1 cellular context compared by ENCODE assay signal in the genomic region with DNA sequence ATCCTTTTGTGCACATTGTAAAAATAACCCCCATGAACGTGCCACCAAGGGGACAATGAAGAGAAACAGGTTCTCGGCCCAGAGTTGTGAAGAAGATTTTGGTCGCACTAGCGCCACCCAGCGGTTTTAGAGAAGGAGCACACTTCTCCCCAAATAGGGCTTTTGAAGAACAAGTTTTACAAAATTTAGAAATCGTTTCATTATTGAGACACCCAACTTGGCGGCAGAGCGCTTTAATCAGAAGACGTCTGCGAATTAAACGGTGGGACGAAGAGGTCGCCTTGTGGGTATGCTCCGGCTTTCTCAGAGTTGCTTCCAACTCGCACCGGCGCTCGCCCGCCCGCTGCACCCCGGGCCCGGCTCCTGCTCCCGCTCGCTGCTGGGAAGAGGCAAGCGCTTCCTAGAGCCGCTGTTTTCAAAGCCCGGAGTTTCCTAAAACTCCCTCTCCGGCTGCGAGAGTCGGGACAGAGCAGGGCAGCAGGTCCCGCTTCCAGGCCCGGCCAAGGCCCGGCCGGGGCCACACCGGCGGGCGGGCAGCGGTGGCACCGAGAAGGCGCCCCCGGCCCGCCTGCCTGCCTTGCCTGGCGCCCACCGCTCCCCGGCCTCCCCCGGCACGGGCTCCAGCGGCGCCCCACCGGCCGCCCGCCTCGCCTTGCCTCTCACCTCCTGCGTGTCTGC.
TF ChIP-seq lines count a peak whose summit lies in the region.

No MANE protein-coding gene starts in this region.

TF ChIP-seq in K562, 482 proteins besides CTCF, POLR2A, EP300 and RAD21 (continues in another document):
- TF ChIP-seq HOXB6 (CRISPR knock-in tag; IDR thresholded peaks at IDR 0.05; ENCODE audit: borderline replicate concordance), result no peak
- TF ChIP-seq JUND (IDR thresholded peaks at IDR 0.05; ENCODE audit: borderline replicate concordance, low read depth, low read length), result no peak
- no peak for TF ChIP-seq JUND (tag; IDR thresholded peaks at IDR 0.05; ENCODE audit: borderline replicate concordance, low read depth, low read length)
- TF ChIP-seq RBM25 (IDR thresholded peaks at IDR 0.05; ENCODE audit: low read depth, low read length, severe bottlenecking), result no peak
- TF ChIP-seq, protein P1, sequence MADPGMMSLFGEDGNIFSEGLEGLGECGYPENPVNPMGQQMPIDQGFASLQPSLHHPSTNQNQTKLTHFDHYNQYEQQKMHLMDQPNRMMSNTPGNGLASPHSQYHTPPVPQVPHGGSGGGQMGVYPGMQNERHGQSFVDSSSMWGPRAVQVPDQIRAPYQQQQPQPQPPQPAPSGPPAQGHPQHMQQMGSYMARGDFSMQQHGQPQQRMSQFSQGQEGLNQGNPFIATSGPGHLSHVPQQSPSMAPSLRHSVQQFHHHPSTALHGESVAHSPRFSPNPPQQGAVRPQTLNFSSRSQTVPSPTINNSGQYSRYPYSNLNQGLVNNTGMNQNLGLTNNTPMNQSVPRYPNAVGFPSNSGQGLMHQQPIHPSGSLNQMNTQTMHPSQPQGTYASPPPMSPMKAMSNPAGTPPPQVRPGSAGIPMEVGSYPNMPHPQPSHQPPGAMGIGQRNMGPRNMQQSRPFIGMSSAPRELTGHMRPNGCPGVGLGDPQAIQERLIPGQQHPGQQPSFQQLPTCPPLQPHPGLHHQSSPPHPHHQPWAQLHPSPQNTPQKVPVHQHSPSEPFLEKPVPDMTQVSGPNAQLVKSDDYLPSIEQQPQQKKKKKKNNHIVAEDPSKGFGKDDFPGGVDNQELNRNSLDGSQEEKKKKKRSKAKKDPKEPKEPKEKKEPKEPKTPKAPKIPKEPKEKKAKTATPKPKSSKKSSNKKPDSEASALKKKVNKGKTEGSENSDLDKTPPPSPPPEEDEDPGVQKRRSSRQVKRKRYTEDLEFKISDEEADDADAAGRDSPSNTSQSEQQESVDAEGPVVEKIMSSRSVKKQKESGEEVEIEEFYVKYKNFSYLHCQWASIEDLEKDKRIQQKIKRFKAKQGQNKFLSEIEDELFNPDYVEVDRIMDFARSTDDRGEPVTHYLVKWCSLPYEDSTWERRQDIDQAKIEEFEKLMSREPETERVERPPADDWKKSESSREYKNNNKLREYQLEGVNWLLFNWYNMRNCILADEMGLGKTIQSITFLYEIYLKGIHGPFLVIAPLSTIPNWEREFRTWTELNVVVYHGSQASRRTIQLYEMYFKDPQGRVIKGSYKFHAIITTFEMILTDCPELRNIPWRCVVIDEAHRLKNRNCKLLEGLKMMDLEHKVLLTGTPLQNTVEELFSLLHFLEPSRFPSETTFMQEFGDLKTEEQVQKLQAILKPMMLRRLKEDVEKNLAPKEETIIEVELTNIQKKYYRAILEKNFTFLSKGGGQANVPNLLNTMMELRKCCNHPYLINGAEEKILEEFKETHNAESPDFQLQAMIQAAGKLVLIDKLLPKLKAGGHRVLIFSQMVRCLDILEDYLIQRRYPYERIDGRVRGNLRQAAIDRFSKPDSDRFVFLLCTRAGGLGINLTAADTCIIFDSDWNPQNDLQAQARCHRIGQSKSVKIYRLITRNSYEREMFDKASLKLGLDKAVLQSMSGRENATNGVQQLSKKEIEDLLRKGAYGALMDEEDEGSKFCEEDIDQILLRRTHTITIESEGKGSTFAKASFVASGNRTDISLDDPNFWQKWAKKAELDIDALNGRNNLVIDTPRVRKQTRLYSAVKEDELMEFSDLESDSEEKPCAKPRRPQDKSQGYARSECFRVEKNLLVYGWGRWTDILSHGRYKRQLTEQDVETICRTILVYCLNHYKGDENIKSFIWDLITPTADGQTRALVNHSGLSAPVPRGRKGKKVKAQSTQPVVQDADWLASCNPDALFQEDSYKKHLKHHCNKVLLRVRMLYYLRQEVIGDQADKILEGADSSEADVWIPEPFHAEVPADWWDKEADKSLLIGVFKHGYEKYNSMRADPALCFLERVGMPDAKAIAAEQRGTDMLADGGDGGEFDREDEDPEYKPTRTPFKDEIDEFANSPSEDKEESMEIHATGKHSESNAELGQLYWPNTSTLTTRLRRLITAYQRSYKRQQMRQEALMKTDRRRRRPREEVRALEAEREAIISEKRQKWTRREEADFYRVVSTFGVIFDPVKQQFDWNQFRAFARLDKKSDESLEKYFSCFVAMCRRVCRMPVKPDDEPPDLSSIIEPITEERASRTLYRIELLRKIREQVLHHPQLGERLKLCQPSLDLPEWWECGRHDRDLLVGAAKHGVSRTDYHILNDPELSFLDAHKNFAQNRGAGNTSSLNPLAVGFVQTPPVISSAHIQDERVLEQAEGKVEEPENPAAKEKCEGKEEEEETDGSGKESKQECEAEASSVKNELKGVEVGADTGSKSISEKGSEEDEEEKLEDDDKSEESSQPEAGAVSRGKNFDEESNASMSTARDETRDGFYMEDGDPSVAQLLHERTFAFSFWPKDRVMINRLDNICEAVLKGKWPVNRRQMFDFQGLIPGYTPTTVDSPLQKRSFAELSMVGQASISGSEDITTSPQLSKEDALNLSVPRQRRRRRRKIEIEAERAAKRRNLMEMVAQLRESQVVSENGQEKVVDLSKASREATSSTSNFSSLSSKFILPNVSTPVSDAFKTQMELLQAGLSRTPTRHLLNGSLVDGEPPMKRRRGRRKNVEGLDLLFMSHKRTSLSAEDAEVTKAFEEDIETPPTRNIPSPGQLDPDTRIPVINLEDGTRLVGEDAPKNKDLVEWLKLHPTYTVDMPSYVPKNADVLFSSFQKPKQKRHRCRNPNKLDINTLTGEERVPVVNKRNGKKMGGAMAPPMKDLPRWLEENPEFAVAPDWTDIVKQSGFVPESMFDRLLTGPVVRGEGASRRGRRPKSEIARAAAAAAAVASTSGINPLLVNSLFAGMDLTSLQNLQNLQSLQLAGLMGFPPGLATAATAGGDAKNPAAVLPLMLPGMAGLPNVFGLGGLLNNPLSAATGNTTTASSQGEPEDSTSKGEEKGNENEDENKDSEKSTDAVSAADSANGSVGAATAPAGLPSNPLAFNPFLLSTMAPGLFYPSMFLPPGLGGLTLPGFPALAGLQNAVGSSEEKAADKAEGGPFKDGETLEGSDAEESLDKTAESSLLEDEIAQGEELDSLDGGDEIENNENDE (IDR thresholded peaks at IDR 0.05; ENCODE audit: low read depth, low read length), result no peak
- peak; percentile 27 for TF ChIP-seq HMGN3 (IDR thresholded peaks at IDR 0.05; ENCODE audit: borderline replicate concordance, extremely low read depth, insufficient read length, low read depth, low read length)
- TF ChIP-seq SIN3A (IDR thresholded peaks at IDR 0.05; ENCODE audit: borderline replicate concordance in 2 of 2, control insufficient read depth in 1 of 2, low read depth in 2 of 2, low read length in 2 of 2), result no peak
- TF ChIP-seq SMC3 (conservative IDR thresholded peaks at IDR 0.05; ENCODE audit: insufficient read depth, low read depth, low read length), result no peak
- 0 out of 2 replicates have a peak, but pooled peaks have one; percentile 18 for TF ChIP-seq ZEB2 (IDR thresholded peaks at IDR 0.05)
- TF ChIP-seq BHLHE40 (IDR thresholded peaks at IDR 0.05; ENCODE audit: low read length), result peak; percentile 39; the same call in 1 of the 2 replicates
- TF ChIP-seq, protein P2, sequence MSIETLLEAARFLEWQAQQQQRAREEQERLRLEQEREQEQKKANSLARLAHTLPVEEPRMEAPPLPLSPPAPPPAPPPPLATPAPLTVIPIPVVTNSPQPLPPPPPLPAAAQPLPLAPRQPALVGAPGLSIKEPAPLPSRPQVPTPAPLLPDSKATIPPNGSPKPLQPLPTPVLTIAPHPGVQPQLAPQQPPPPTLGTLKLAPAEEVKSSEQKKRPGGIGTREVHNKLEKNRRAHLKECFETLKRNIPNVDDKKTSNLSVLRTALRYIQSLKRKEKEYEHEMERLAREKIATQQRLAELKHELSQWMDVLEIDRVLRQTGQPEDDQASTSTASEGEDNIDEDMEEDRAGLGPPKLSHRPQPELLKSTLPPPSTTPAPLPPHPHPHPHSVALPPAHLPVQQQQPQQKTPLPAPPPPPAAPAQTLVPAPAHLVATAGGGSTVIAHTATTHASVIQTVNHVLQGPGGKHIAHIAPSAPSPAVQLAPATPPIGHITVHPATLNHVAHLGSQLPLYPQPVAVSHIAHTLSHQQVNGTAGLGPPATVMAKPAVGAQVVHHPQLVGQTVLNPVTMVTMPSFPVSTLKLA (conservative IDR thresholded peaks at IDR 0.05), result 0 out of 4 replicates have a peak, but pooled peaks of 1 of the 2 experiments have one; percentile 8
- no peak for TF ChIP-seq ZNF586 (CRISPR knock-in tag; conservative IDR thresholded peaks at IDR 0.05)
- no peak for TF ChIP-seq ELF2 (CRISPR knock-in tag; IDR thresholded peaks at IDR 0.05)
- TF ChIP-seq, protein P3, sequence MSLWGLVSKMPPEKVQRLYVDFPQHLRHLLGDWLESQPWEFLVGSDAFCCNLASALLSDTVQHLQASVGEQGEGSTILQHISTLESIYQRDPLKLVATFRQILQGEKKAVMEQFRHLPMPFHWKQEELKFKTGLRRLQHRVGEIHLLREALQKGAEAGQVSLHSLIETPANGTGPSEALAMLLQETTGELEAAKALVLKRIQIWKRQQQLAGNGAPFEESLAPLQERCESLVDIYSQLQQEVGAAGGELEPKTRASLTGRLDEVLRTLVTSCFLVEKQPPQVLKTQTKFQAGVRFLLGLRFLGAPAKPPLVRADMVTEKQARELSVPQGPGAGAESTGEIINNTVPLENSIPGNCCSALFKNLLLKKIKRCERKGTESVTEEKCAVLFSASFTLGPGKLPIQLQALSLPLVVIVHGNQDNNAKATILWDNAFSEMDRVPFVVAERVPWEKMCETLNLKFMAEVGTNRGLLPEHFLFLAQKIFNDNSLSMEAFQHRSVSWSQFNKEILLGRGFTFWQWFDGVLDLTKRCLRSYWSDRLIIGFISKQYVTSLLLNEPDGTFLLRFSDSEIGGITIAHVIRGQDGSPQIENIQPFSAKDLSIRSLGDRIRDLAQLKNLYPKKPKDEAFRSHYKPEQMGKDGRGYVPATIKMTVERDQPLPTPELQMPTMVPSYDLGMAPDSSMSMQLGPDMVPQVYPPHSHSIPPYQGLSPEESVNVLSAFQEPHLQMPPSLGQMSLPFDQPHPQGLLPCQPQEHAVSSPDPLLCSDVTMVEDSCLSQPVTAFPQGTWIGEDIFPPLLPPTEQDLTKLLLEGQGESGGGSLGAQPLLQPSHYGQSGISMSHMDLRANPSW (CRISPR knock-in tag; IDR thresholded peaks at IDR 0.05), result no peak
- TF ChIP-seq, protein P4, sequence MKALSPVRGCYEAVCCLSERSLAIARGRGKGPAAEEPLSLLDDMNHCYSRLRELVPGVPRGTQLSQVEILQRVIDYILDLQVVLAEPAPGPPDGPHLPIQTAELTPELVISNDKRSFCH (CRISPR knock-in tag; IDR thresholded peaks at IDR 0.05), result no peak
- TF ChIP-seq, protein P4 (tag; IDR thresholded peaks at IDR 0.05), result 0 out of 2 replicates have a peak, but pooled peaks have one; percentile 42
- TF ChIP-seq BCL6 (CRISPR knock-in tag; IDR thresholded peaks at IDR 0.05), result no peak
- TF ChIP-seq CXXC5 (CRISPR knock-in tag; IDR thresholded peaks at IDR 0.05), result no peak; the same call in 1 of the 2 replicates
- TF ChIP-seq BRD9 (IDR thresholded peaks at IDR 0.05; ENCODE audit: low read depth, partially characterized antibody), result no peak
- TF ChIP-seq, protein P5, sequence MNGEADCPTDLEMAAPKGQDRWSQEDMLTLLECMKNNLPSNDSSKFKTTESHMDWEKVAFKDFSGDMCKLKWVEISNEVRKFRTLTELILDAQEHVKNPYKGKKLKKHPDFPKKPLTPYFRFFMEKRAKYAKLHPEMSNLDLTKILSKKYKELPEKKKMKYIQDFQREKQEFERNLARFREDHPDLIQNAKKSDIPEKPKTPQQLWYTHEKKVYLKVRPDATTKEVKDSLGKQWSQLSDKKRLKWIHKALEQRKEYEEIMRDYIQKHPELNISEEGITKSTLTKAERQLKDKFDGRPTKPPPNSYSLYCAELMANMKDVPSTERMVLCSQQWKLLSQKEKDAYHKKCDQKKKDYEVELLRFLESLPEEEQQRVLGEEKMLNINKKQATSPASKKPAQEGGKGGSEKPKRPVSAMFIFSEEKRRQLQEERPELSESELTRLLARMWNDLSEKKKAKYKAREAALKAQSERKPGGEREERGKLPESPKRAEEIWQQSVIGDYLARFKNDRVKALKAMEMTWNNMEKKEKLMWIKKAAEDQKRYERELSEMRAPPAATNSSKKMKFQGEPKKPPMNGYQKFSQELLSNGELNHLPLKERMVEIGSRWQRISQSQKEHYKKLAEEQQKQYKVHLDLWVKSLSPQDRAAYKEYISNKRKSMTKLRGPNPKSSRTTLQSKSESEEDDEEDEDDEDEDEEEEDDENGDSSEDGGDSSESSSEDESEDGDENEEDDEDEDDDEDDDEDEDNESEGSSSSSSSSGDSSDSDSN (IDR thresholded peaks at IDR 0.05; ENCODE audit: borderline replicate concordance in 1 of 2, low read depth in 2 of 2, low read length in 2 of 2), result peak; percentile 22 to 80; a peak in 1 of 4 replicates
- TF ChIP-seq SRSF9 (IDR thresholded peaks at IDR 0.05; ENCODE audit: borderline replicate concordance, low read depth, low read length), result no peak
